Comparison of ENCODE assay signal across 8 cellular contexts in genomic region chr3:107987036-107987557, GRCh38.
DNase-seq lines count a peak whose midpoint lies in the region; ATAC-seq and TF ChIP-seq lines count a peak whose summit lies in the region.

No MANE protein-coding gene starts in this region.

- CTCF ChIA-PET in CD8-positive, alpha-beta memory T cell (lab: Charles Lee): interaction anchor here (2.5 to 3.3 kb wide), 2 partner anchors 10 to 59 kb away, joined by 9 read pairs; no protein-coding TSS in a partner anchor

- peaks cover 0 to 4% of the 10 kb centered on the region in 2 donors for H3K9me3 Mint-ChIP-seq in stimulated activated naive CD8-positive, alpha-beta T cell treated with anti-CD3 and anti-CD28 coated beads, Interleukin-15, amount 100 ng/mL, for 72 hours
- no peaks in the 10 kb centered on the region for H3K9me3 Mint-ChIP-seq in CD8-positive, alpha-beta memory T cell

- peaks cover 0 to 2% (median 0%) of the 10 kb centered on the region in 3 donors for H3K36me3 Mint-ChIP-seq in CD8-positive, alpha-beta memory T cell

- H3K27me3 ChIP-seq in RWPE2 (ENCODE audit: insufficient read depth, poor library complexity, severe bottlenecking): no peaks in the 10 kb centered on the region
- H3K27me3 ChIP-seq in CD8-positive, alpha-beta memory T cell (ENCODE audit: insufficient read depth, low read length, poor library complexity, severe bottlenecking): no peaks in the 10 kb centered on the region

- TF ChIP-seq CTCF in RWPE2 (IDR thresholded peaks at IDR 0.05; ENCODE audit: poor library complexity, severe bottlenecking) (no peak), foreskin fibroblast (IDR thresholded peaks at IDR 0.05; ENCODE audit: low read depth, low read length) (no peak)

- intact Hi-C loops in sciatic nerve (cut with DNase I): no loop called here

- H3K4me1 ChIP-seq in RWPE2 (ENCODE audit: insufficient read depth, poor library complexity, severe bottlenecking): peaks cover 31% of the 10 kb centered on the region
- peaks cover 14% of the 10 kb centered on the region for H3K4me1 ChIP-seq in CD8-positive, alpha-beta memory T cell (ENCODE audit: insufficient read depth, low read length)

- DNase-seq in ELR (ENCODE audit: low read depth) (peak; percentile 96), RWPE2 (ENCODE audit: low spot score) (peak; percentile 74), foreskin fibroblast (peak; percentile 85 to 96), sciatic nerve (ENCODE audit: low spot score) (peak; percentile 90)
- no peak for DNase-seq in stimulated activated naive CD8-positive, alpha-beta T cell treated with anti-CD3 and anti-CD28 coated beads, Interleukin-15, amount 100 ng/mL, for 72 hours
- DNase-seq in activated naive CD4-positive, alpha-beta T cell (lab: John Stamatoyannopoulos, UW): no peak
- DNase-seq in CD8-positive, alpha-beta memory T cell: no peak

- peak overlapping the region; percentile 57 for H3K27ac ChIP-seq in RWPE2 (ENCODE audit: poor library complexity, severe bottlenecking)
- H3K27ac ChIP-seq in CD8-positive, alpha-beta memory T cell (ENCODE audit: low read depth, low read length): no peak overlapping the region

- H3K4me3 Mint-ChIP-seq in stimulated activated naive CD8-positive, alpha-beta T cell treated with anti-CD3 and anti-CD28 coated beads, Interleukin-15, amount 100 ng/mL, for 72 hours: no peak overlapping the region
- peak overlapping the region in 1 of 7 donors; percentile 9 for H3K4me3 Mint-ChIP-seq in CD8-positive, alpha-beta memory T cell

- no peaks in the 10 kb centered on the region for H3K36me3 ChIP-seq in RWPE2 (ENCODE audit: low read depth)
- H3K36me3 ChIP-seq in CD8-positive, alpha-beta memory T cell (ENCODE audit: insufficient read depth, low read length): no peaks in the 10 kb centered on the region

- POLR2A ChIA-PET in CD8-positive, alpha-beta memory T cell (lab: Charles Lee): interaction anchor here (1.1 kb wide), 1 partner anchor 10 kb away, joined by 3 read pairs; no protein-coding TSS in a partner anchor

- no peaks in the 10 kb centered on the region for H3K27me3 Mint-ChIP-seq in stimulated activated naive CD8-positive, alpha-beta T cell treated with anti-CD3 and anti-CD28 coated beads, Interleukin-15, amount 100 ng/mL, for 72 hours
- peaks cover 0 to 2% of the 10 kb centered on the region in 2 donors for H3K27me3 Mint-ChIP-seq in CD8-positive, alpha-beta memory T cell

- H3K4me1 Mint-ChIP-seq in stimulated activated naive CD8-positive, alpha-beta T cell treated with anti-CD3 and anti-CD28 coated beads, Interleukin-15, amount 100 ng/mL, for 72 hours: peaks cover 33% of the 10 kb centered on the region
- peaks cover 25 to 37% (median 36%) of the 10 kb centered on the region in 3 donors for H3K4me1 Mint-ChIP-seq in CD8-positive, alpha-beta memory T cell

- no peaks in the 10 kb centered on the region for H3K9me3 ChIP-seq in RWPE2 (ENCODE audit: severe bottlenecking)
- no peaks in the 10 kb centered on the region for H3K9me3 ChIP-seq in CD8-positive, alpha-beta memory T cell (ENCODE audit: low read length)

- H3K4me3 ChIP-seq in RWPE2 (ENCODE audit: severe bottlenecking) (no peak overlapping the region), foreskin fibroblast (ENCODE audit: low read depth in 1 of 2, low read length in 2 of 2) (no peak overlapping the region)
- no peak overlapping the region for H3K4me3 ChIP-seq in CD8-positive, alpha-beta memory T cell (ENCODE audit: low read length)

- ATAC-seq in RWPE2 (ENCODE audit: low read depth): peak; percentile 86
- peak; percentile 95 for ATAC-seq in sciatic nerve
- no peak for ATAC-seq in stimulated activated naive CD8-positive, alpha-beta T cell treated with anti-CD3 and anti-CD28 coated beads, Interleukin-15, amount 100 ng/mL, for 72 hours
- no peak for ATAC-seq in HG02798 (IDR thresholded peaks at IDR 0.05; ENCODE audit: poor library complexity, unreplicated experiment)

- H3K27ac Mint-ChIP-seq in stimulated activated naive CD8-positive, alpha-beta T cell treated with anti-CD3 and anti-CD28 coated beads, Interleukin-15, amount 100 ng/mL, for 72 hours: peak overlapping the region in 1 of 2 donors; percentile 70
- H3K27ac Mint-ChIP-seq in CD8-positive, alpha-beta memory T cell: peak overlapping the region in 2 of 8 donors; percentile 1 to 56

Comparison
In these comparisons a context has a peak if more than half of its experiments do, and no peak if none do; other contexts are left out.
1. DNase-seq: peak in ELR (single experiment), RWPE2 (single experiment), foreskin fibroblast (2 of 2) and sciatic nerve (single experiment); none in stimulated activated naive CD8-positive, alpha-beta T cell treated with anti-CD3 and anti-CD28 coated beads, Interleukin-15, amount 100 ng/mL, for 72 hours (0 of 2), activated naive CD4-positive, alpha-beta T cell (0 of 4) and CD8-positive, alpha-beta memory T cell (0 of 5).
2. ATAC-seq: peak in RWPE2 (single experiment) and sciatic nerve (single experiment); none in stimulated activated naive CD8-positive, alpha-beta T cell treated with anti-CD3 and anti-CD28 coated beads, Interleukin-15, amount 100 ng/mL, for 72 hours (single experiment) and HG02798 (single experiment).